ENCODE assay signal across 8 cellular contexts in genomic region chr2:98569197-98569793, GRCh38. TPM values are rescaled to one million over a fixed set of nuclear protein-coding genes. Genes with fewer than 3 reads are reported as not detected.
DNase-seq lines count a peak whose midpoint lies in the region; ATAC-seq and TF ChIP-seq lines count a peak whose summit lies in the region.

No MANE protein-coding gene starts in this region.

- intact Hi-C loops in posterior vena cava (cut with DNase I) = no loop called here

- H3K4me2 ChIP-seq in fibroblast of lung (ENCODE audit: extremely low read depth, insufficient read depth, low read length) = no peak overlapping the region

- no peak overlapping the region for H2AFZ ChIP-seq in fibroblast of lung (ENCODE audit: low read length)

- no peaks in the 10 kb centered on the region for H3K79me2 ChIP-seq in fibroblast of lung (ENCODE audit: control insufficient read depth, insufficient read depth, low read length)

- peak; percentile 57 to 78 for TF ChIP-seq CTCF in fibroblast of lung (conservative IDR thresholded peaks at IDR 0.05 in 1 of 2, IDR thresholded peaks at IDR 0.05 in 1 of 2; ENCODE audit: low read depth in 1 of 2, low read length in 2 of 2)

- H3K4me3 ChIP-seq in fibroblast of lung (replicated peaks in 1 of 4; ENCODE audit: control extremely low read depth in 1 of 4, insufficient read depth in 1 of 4, low read depth in 3 of 4, low read length in 4 of 4) = no peak overlapping the region

- peaks cover 5% of the 10 kb centered on the region for H3K36me3 ChIP-seq in fibroblast of lung (ENCODE audit: control insufficient read depth, insufficient read depth, low read length)

- no peaks in the 10 kb centered on the region for H3K4me1 ChIP-seq in fibroblast of lung (ENCODE audit: control insufficient read depth, extremely low read depth, insufficient read depth, low read length)

- H3K9me3 ChIP-seq in fibroblast of lung (ENCODE audit: control insufficient read depth, insufficient read depth, low read depth, low read length) = no peaks in the 10 kb centered on the region

- no peak overlapping the region for H3K9ac ChIP-seq in fibroblast of lung (ENCODE audit: insufficient read depth, low read length)

- DNase-seq in NCI-H82 (lab: John Stamatoyannopoulos, UW) (peak; percentile 68), NCI-H82 treated with DMSO at 0.1 percent for 48 hours (lab: John Stamatoyannopoulos, UW; ENCODE audit: unreplicated experiment) (no peak), NCI-H345 (lab: John Stamatoyannopoulos, UW) (peak; percentile 28), activated T-cell treated with anti-CD3 and anti-CD28 coated beads for 4 hours (peak; percentile 66), fibroblast of lung (ENCODE audit: low read depth in 2 of 2) (no peak), posterior vena cava (ENCODE audit: low spot score) (peak; percentile 88)

- no peak overlapping the region for H3K27ac ChIP-seq in fibroblast of lung (ENCODE audit: insufficient read depth, low read length)

- ATAC-seq in HG02588 (IDR thresholded peaks at IDR 0.05; ENCODE audit: unreplicated experiment) = no peak
- ATAC-seq in HG03175 (IDR thresholded peaks at IDR 0.05; ENCODE audit: unreplicated experiment) = no peak

- no peaks in the 10 kb centered on the region for H4K20me1 ChIP-seq in fibroblast of lung (ENCODE audit: control insufficient read depth, extremely low read depth, insufficient read depth, low read length)

- no peaks in the 10 kb centered on the region for H3K27me3 ChIP-seq in fibroblast of lung (ENCODE audit: control insufficient read depth, insufficient read depth, low read length)

RNA-seq across cellular contexts. Expression of gene COA5, which starts 39.0 kb away (rescaled TPM):
- 33.4 and 38.6 TPM in 2 replicates for total RNA-seq in fibroblast of lung
- 19.3 and 22.5 TPM in 2 replicates for polyA plus RNA-seq in fibroblast of lung
- polyA plus RNA-seq in fibroblast of lung (2012) = 29.7 and 34.2 TPM in 2 replicates
- 0.67 and 1.0 TPM in 2 replicates for polyA minus RNA-seq in fibroblast of lung (ENCODE audit: low replicate concordance)
- total RNA-seq in posterior vena cava = 10 to 100 TPM; 19.5 to 25.5 TPM

RNA-seq across cellular contexts. Expression of gene UNC50, which starts 39.1 kb away (rescaled TPM):
- total RNA-seq in fibroblast of lung (54.2 and 64.1 TPM in 2 replicates), posterior vena cava (10 to 100 TPM; 36.3 to 45.6 TPM)
- 45.2 and 71.4 TPM in 2 replicates for polyA plus RNA-seq in fibroblast of lung
- 30.8 and 38.6 TPM in 2 replicates for polyA plus RNA-seq in fibroblast of lung (2012)
- polyA minus RNA-seq in fibroblast of lung (ENCODE audit: low replicate concordance) = 3.8 and 5.3 TPM in 2 replicates

Comparison
In these comparisons a context has a peak if more than half of its experiments do, and no peak if none do; other contexts are left out.
1. DNase-seq: peak in NCI-H82 (single experiment), NCI-H345 (single experiment), activated T-cell treated with anti-CD3 and anti-CD28 coated beads for 4 hours (single experiment) and posterior vena cava (single experiment); none in NCI-H82 treated with DMSO at 0.1 percent for 48 hours (single experiment) and fibroblast of lung (0 of 2).